ENCODE assay signal across 1 cellular context in the genomic region with DNA sequence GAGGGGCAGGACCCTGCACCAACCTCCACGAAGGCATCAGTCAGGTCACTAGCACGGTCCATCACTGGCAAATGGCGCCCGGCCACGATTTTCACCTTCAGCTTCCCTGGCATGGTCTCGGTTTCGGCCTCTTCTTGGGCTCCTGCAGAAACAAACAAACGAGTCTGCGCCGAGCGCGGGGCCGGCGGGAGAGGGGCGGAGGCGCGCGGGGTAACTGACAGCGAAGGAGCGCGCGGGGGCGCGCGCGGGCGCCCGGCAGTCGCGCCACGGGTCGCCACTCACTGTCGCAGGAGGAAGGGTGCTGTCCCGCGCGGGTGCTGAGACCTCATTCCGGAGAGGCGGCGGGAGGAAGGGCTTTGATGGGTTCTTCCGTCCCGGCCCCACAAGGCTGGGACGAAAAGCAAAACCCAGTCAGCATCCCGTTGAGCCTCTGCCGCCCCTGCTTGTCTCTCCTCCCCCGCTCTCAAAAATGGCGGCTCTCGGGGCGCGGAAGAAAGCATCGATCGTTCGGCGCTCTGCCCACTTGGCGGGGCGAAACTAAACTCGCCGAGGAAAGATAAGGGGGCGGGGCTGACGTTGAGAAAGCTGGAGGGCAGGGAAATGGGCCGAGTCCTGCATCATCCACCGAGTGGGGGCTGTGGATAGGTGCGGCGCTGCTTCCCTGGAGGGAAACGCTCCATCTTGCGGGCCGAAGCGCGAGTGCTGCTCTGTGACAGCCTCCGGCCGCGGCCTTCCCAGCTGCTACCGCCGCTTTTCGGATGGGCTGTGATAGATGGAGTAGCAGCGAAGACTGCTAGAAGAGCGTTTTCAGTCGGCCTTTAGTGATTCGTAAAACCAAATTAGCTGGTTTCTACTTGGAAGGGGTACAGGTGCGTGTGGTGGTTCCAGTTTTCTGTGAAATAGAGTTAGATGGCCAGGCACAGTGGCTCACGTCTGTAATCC.
TF ChIP-seq lines count a peak whose summit lies in the region.

A gene with protein sequence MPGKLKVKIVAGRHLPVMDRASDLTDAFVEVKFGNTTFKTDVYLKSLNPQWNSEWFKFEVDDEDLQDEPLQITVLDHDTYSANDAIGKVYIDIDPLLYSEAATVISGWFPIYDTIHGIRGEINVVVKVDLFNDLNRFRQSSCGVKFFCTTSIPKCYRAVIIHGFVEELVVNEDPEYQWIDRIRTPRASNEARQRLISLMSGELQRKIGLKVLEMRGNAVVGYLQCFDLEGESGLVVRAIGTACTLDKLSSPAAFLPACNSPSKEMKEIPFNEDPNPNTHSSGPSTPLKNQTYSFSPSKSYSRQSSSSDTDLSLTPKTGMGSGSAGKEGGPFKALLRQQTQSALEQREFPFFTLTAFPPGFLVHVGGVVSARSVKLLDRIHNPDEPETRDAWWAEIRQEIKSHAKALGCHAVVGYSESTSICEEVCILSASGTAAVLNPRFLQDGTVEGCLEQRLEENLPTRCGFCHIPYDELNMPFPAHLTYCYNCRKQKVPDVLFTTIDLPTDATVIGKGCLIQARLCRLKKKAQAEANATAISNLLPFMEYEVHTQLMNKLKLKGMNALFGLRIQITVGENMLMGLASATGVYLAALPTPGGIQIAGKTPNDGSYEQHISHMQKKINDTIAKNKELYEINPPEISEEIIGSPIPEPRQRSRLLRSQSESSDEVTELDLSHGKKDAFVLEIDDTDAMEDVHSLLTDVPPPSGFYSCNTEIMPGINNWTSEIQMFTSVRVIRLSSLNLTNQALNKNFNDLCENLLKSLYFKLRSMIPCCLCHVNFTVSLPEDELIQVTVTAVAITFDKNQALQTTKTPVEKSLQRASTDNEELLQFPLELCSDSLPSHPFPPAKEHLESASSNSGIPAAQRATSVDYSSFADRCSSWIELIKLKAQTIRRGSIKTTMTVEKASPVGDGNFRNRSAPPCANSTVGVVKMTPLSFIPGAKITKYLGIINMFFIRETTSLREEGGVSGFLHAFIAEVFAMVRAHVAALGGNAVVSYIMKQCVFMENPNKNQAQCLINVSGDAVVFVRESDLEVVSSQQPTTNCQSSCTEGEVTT (minus strand): TSS at position 505 of the 942 bp plus-strand sequence. CDS start 392 bp downstream, at position 113.

TF ChIP-seq in HepG2, 621 proteins besides CTCF, POLR2A, EP300 and RAD21 (continued from another document and continues in another):
- TF ChIP-seq, protein P1, sequence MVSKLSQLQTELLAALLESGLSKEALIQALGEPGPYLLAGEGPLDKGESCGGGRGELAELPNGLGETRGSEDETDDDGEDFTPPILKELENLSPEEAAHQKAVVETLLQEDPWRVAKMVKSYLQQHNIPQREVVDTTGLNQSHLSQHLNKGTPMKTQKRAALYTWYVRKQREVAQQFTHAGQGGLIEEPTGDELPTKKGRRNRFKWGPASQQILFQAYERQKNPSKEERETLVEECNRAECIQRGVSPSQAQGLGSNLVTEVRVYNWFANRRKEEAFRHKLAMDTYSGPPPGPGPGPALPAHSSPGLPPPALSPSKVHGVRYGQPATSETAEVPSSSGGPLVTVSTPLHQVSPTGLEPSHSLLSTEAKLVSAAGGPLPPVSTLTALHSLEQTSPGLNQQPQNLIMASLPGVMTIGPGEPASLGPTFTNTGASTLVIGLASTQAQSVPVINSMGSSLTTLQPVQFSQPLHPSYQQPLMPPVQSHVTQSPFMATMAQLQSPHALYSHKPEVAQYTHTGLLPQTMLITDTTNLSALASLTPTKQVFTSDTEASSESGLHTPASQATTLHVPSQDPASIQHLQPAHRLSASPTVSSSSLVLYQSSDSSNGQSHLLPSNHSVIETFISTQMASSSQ (IDR thresholded peaks at IDR 0.05; ENCODE audit: low read depth), result peak; percentile 34; the same call in 1 of the 2 replicates
- TF ChIP-seq, protein P1 (CRISPR knock-in tag; IDR thresholded peaks at IDR 0.05; ENCODE audit: borderline replicate concordance), result peak; percentile 61
- TF ChIP-seq, protein P2, sequence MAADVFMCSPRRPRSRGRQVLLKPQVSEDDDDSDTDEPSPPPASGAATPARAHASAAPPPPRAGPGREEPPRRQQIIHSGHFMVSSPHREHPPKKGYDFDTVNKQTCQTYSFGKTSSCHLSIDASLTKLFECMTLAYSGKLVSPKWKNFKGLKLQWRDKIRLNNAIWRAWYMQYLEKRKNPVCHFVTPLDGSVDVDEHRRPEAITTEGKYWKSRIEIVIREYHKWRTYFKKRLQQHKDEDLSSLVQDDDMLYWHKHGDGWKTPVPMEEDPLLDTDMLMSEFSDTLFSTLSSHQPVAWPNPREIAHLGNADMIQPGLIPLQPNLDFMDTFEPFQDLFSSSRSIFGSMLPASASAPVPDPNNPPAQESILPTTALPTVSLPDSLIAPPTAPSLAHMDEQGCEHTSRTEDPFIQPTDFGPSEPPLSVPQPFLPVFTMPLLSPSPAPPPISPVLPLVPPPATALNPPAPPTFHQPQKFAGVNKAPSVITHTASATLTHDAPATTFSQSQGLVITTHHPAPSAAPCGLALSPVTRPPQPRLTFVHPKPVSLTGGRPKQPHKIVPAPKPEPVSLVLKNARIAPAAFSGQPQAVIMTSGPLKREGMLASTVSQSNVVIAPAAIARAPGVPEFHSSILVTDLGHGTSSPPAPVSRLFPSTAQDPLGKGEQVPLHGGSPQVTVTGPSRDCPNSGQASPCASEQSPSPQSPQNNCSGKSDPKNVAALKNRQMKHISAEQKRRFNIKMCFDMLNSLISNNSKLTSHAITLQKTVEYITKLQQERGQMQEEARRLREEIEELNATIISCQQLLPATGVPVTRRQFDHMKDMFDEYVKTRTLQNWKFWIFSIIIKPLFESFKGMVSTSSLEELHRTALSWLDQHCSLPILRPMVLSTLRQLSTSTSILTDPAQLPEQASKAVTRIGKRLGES (CRISPR knock-in tag; IDR thresholded peaks at IDR 0.05; ENCODE audit: borderline replicate concordance), result peak; percentile 12; the same call in 1 of the 2 replicates
- TF ChIP-seq HOXA7 (CRISPR knock-in tag; IDR thresholded peaks at IDR 0.05) (no peak), MXI1 (IDR thresholded peaks at IDR 0.05; ENCODE audit: borderline replicate concordance, low read depth, low read length) (peak; percentile 52; the same call in 1 of the 3 replicates), ZNF230 (CRISPR knock-in tag; IDR thresholded peaks at IDR 0.05) (peak; percentile 42; the same call in 1 of the 2 replicates), ZNF569 (CRISPR knock-in tag; IDR thresholded peaks at IDR 0.05; ENCODE audit: borderline replicate concordance) (no peak), ATF7-NPFF (CRISPR knock-in tag; IDR thresholded peaks at IDR 0.05; ENCODE audit: low read depth) (0 out of 2 replicates have a peak, but pooled peaks have one; percentile 30), TEAD2 (CRISPR knock-in tag; IDR thresholded peaks at IDR 0.05) (no peak), MYC (CRISPR knock-in tag; IDR thresholded peaks at IDR 0.05; ENCODE audit: borderline replicate concordance) (peak; percentile 74), FOSL1 (CRISPR knock-in tag; IDR thresholded peaks at IDR 0.05; ENCODE audit: borderline replicate concordance) (no peak), ZNF619 (CRISPR knock-in tag; IDR thresholded peaks at IDR 0.05) (no peak), GLI4 (CRISPR knock-in tag; IDR thresholded peaks at IDR 0.05; ENCODE audit: borderline replicate concordance) (0 out of 2 replicates have a peak, but pooled peaks have one; percentile 13), ZNF773 (CRISPR knock-in tag; IDR thresholded peaks at IDR 0.05; ENCODE audit: borderline replicate concordance) (no peak; the same call in 1 of the 2 replicates), KLF15 (CRISPR knock-in tag; IDR thresholded peaks at IDR 0.05; ENCODE audit: borderline replicate concordance) (peak; percentile 34; the same call in 1 of the 2 replicates), ZNF75D (CRISPR knock-in tag; IDR thresholded peaks at IDR 0.05; ENCODE audit: borderline replicate concordance) (no peak), ZNF3 (CRISPR knock-in tag; IDR thresholded peaks at IDR 0.05) (no peak), ZFY (CRISPR knock-in tag; IDR thresholded peaks at IDR 0.05) (peak; percentile 86), ZNF441 (CRISPR knock-in tag; IDR thresholded peaks at IDR 0.05; ENCODE audit: borderline replicate concordance) (peak; percentile 67; the same call in 1 of the 2 replicates), NAIF1 (CRISPR knock-in tag; IDR thresholded peaks at IDR 0.05; ENCODE audit: borderline replicate concordance) (peak; percentile 85), ZKSCAN1 (IDR thresholded peaks at IDR 0.05; ENCODE audit: low read length) (no peak), ZNF430 (CRISPR knock-in tag; IDR thresholded peaks at IDR 0.05) (peak; percentile 96), RXRA (CRISPR knock-in tag; IDR thresholded peaks at IDR 0.05) (peak; percentile 66), BORCS8-MEF2B (CRISPR knock-in tag; IDR thresholded peaks at IDR 0.05) (peak; percentile 64), EEA1 (CRISPR knock-in tag; IDR thresholded peaks at IDR 0.05; ENCODE audit: borderline replicate concordance) (no peak; the same call in 1 of the 2 replicates), HNF4A (CRISPR knock-in tag; IDR thresholded peaks at IDR 0.05) (peak; percentile 37; the same call in 1 of the 2 replicates), HDAC1 (CRISPR knock-in tag; IDR thresholded peaks at IDR 0.05) (peak; percentile 95)
- TF ChIP-seq, protein P3, sequence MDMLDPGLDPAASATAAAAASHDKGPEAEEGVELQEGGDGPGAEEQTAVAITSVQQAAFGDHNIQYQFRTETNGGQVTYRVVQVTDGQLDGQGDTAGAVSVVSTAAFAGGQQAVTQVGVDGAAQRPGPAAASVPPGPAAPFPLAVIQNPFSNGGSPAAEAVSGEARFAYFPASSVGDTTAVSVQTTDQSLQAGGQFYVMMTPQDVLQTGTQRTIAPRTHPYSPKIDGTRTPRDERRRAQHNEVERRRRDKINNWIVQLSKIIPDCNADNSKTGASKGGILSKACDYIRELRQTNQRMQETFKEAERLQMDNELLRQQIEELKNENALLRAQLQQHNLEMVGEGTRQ (IDR thresholded peaks at IDR 0.05; ENCODE audit: low read depth, low read length), result no peak
- TF ChIP-seq, protein P3 (CRISPR knock-in tag; IDR thresholded peaks at IDR 0.05; ENCODE audit: borderline replicate concordance), result no peak
- TF ChIP-seq, protein P4, sequence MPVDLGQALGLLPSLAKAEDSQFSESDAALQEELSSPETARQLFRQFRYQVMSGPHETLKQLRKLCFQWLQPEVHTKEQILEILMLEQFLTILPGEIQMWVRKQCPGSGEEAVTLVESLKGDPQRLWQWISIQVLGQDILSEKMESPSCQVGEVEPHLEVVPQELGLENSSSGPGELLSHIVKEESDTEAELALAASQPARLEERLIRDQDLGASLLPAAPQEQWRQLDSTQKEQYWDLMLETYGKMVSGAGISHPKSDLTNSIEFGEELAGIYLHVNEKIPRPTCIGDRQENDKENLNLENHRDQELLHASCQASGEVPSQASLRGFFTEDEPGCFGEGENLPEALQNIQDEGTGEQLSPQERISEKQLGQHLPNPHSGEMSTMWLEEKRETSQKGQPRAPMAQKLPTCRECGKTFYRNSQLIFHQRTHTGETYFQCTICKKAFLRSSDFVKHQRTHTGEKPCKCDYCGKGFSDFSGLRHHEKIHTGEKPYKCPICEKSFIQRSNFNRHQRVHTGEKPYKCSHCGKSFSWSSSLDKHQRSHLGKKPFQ (CRISPR knock-in tag; IDR thresholded peaks at IDR 0.05; ENCODE audit: insufficient replicate concordance), result peak; percentile 50
- TF ChIP-seq, protein P5, sequence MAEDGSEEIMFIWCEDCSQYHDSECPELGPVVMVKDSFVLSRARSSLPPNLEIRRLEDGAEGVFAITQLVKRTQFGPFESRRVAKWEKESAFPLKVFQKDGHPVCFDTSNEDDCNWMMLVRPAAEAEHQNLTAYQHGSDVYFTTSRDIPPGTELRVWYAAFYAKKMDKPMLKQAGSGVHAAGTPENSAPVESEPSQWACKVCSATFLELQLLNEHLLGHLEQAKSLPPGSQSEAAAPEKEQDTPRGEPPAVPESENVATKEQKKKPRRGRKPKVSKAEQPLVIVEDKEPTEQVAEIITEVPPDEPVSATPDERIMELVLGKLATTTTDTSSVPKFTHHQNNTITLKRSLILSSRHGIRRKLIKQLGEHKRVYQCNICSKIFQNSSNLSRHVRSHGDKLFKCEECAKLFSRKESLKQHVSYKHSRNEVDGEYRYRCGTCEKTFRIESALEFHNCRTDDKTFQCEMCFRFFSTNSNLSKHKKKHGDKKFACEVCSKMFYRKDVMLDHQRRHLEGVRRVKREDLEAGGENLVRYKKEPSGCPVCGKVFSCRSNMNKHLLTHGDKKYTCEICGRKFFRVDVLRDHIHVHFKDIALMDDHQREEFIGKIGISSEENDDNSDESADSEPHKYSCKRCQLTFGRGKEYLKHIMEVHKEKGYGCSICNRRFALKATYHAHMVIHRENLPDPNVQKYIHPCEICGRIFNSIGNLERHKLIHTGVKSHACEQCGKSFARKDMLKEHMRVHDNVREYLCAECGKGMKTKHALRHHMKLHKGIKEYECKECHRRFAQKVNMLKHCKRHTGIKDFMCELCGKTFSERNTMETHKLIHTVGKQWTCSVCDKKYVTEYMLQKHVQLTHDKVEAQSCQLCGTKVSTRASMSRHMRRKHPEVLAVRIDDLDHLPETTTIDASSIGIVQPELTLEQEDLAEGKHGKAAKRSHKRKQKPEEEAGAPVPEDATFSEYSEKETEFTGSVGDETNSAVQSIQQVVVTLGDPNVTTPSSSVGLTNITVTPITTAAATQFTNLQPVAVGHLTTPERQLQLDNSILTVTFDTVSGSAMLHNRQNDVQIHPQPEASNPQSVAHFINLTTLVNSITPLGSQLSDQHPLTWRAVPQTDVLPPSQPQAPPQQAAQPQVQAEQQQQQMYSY (CRISPR knock-in tag; IDR thresholded peaks at IDR 0.05), result 0 out of 2 replicates have a peak, but pooled peaks have one; percentile 34
- TF ChIP-seq, protein P6, sequence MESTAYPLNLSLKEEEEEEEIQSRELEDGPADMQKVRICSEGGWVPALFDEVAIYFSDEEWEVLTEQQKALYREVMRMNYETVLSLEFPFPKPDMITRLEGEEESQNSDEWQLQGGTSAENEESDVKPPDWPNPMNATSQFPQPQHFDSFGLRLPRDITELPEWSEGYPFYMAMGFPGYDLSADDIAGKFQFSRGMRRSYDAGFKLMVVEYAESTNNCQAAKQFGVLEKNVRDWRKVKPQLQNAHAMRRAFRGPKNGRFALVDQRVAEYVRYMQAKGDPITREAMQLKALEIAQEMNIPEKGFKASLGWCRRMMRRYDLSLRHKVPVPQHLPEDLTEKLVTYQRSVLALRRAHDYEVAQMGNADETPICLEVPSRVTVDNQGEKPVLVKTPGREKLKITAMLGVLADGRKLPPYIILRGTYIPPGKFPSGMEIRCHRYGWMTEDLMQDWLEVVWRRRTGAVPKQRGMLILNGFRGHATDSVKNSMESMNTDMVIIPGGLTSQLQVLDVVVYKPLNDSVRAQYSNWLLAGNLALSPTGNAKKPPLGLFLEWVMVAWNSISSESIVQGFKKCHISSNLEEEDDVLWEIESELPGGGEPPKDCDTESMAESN (CRISPR knock-in tag; conservative IDR thresholded peaks at IDR 0.05), result peak; percentile 95
